12 cellular contexts compared by ENCODE assay signal in genomic region chr17:39635614-39636176, GRCh38. TPM values are rescaled to one million over a fixed set of nuclear protein-coding genes. Genes with fewer than 3 reads are reported as not detected.
DNase-seq lines count a peak whose midpoint lies in the region; ATAC-seq, FAIRE-seq and TF ChIP-seq lines count a peak whose summit lies in the region.
"Had no signal": no experiment of that assay in that cellular context is flagged by ENCODE, and none has a peak within 500 bp of the region (broad histone marks: within the 10 kb centered on the region; RNA-seq: fewer than 3 reads in every experiment).

No MANE protein-coding gene starts in this region.

- TF ChIP-seq EP300 in K562 (IDR thresholded peaks at IDR 0.05; ENCODE audit: low read length): no peak

- H3K4me3 Mint-ChIP-seq in CD8-positive, alpha-beta memory T cell: peak overlapping the region; percentile 29 to 96 (median 93)
- peak overlapping the region; percentile 6 for H3K4me3 Mint-ChIP-seq in osteocyte (ENCODE audit: unreplicated experiment)

- no peak for TF ChIP-seq RAD21 in K562 (CRISPR knock-in tag; conservative IDR thresholded peaks at IDR 0.05 in 1 of 2, IDR thresholded peaks at IDR 0.05 in 1 of 2)

- H3K9me3 Mint-ChIP-seq in CD8-positive, alpha-beta memory T cell: no peaks in the 10 kb centered on the region
- H3K9me3 Mint-ChIP-seq in osteocyte (ENCODE audit: unreplicated experiment): no peaks in the 10 kb centered on the region

- peak; percentile 14; the same call in 1 of the 3 replicates for ATAC-seq in K562

- no peak overlapping the region for H3K4me3 ChIP-seq in CD8-positive, alpha-beta memory T cell (ENCODE audit: low read length)
- no peak overlapping the region for H3K4me3 ChIP-seq in K562
- peak overlapping the region in 1 of 8 donors; percentile 76 for H3K4me3 ChIP-seq in spleen

- POLR2A ChIA-PET in CD8-positive, alpha-beta memory T cell (lab: Charles Lee): no interaction called here
- POLR2A ChIA-PET in K562 (lab: Yijun Ruan, JAX): interaction anchor here (0.6 to 1.0 kb wide), 2 partner anchors 8 to 50 kb away, joined by 3 read pairs; no protein-coding TSS in a partner anchor

- H3K9me1 ChIP-seq in K562 (ENCODE audit: control insufficient read depth, insufficient read depth, low read length): no peaks in the 10 kb centered on the region

- TF ChIP-seq POLR2A in K562 (conservative IDR thresholded peaks at IDR 0.05): no peak
- no peak for TF ChIP-seq POLR2A in spleen (IDR thresholded peaks at IDR 0.05)

- peaks cover 0 to 15% (median 0%) of the 10 kb centered on the region in 3 donors for H3K36me3 Mint-ChIP-seq in CD8-positive, alpha-beta memory T cell
- H3K36me3 Mint-ChIP-seq in osteocyte (ENCODE audit: unreplicated experiment): no peaks in the 10 kb centered on the region

- peaks cover 3 to 17% of the 10 kb centered on the region in 2 donors for H3K27me3 Mint-ChIP-seq in CD8-positive, alpha-beta memory T cell
- peaks cover 12% of the 10 kb centered on the region for H3K27me3 Mint-ChIP-seq in osteocyte (ENCODE audit: unreplicated experiment)

- intact Hi-C loops in K562 (cut with micrococcal nuclease) (no loop called here), spleen (cut with DNase I; ENCODE audit: low total_unique reads) (no loop called here)

- H3K36me3 ChIP-seq in CD8-positive, alpha-beta memory T cell (ENCODE audit: insufficient read depth, low read length): no peaks in the 10 kb centered on the region
- H3K36me3 ChIP-seq in KOPT-K1 (ENCODE audit: insufficient read depth, low read length): peaks cover 10% of the 10 kb centered on the region; the same call in 1 of the 2 replicates
- peaks cover 11% of the 10 kb centered on the region; the same call in 2 of the 3 replicates for H3K36me3 ChIP-seq in K562 (ENCODE audit: control insufficient read depth, insufficient read depth, low read length)
- peaks cover 0 to 4% (median 0%) of the 10 kb centered on the region in 6 donors for H3K36me3 ChIP-seq in spleen

- H4K20me1 ChIP-seq in K562 (replicated peaks; ENCODE audit: control insufficient read depth, insufficient read depth, low read length): peaks cover 2% of the 10 kb centered on the region; the same call in 1 of the 2 replicates

- peak overlapping the region in 1 of 2 experiments; percentile 96; a peak in 2 of 4 replicates for H3K9ac ChIP-seq in K562 (ENCODE audit: insufficient read depth in 1 of 2, low read depth in 2 of 2, low read length in 2 of 2)

- peak overlapping the region; percentile 65 for H2AFZ ChIP-seq in K562 (ENCODE audit: low read depth, low read length)

- no TSS peak for BruUV-seq in K562 (replicated peaks; lab: Mats Ljungman, UMichigan)

- peaks cover 41% of the 10 kb centered on the region for H3K4me1 ChIP-seq in CD8-positive, alpha-beta memory T cell (ENCODE audit: insufficient read depth, low read length)
- H3K4me1 ChIP-seq in K562 (replicated peaks in 1 of 2; ENCODE audit: control insufficient read depth in 2 of 2, insufficient read depth in 2 of 2, low read length in 2 of 2) (peaks cover 44 to 46% of the 10 kb centered on the region in 2 experiments), spleen (peaks cover 39 to 68% (median 59%) of the 10 kb centered on the region in 6 donors)

- no peak overlapping the region for H3K27ac ChIP-seq in CD8-positive, alpha-beta memory T cell (ENCODE audit: low read depth, low read length)
- H3K27ac ChIP-seq in KOPT-K1 (ENCODE audit: low read depth, low read length, poor library complexity, severe bottlenecking): peak overlapping the region; percentile 82
- no peak overlapping the region; the same call in 2 of the 3 replicates for H3K27ac ChIP-seq in K562 (ENCODE audit: extremely low read depth, low read depth, low read length)
- H3K27ac ChIP-seq in spleen: peak overlapping the region in 4 of 8 donors; percentile 91 to 97 (median 94)

- FAIRE-seq in K562 (lab: Jason Lieb, UNC): no peak
- FAIRE-seq: small intestine had no signal

- in situ Hi-C loops in K562 (cut with MboI): no loop called here

- peaks cover 46 to 60% (median 48%) of the 10 kb centered on the region in 3 donors for H3K4me1 Mint-ChIP-seq in CD8-positive, alpha-beta memory T cell
- H3K4me1 Mint-ChIP-seq in osteocyte (ENCODE audit: unreplicated experiment): peaks cover 33% of the 10 kb centered on the region

- no peak for DNase-seq in CD8-positive, alpha-beta memory T cell
- DNase-seq in K562 (ENCODE audit: extremely low read depth in 1 of 4, low spot score in 3 of 4) (peak; percentile 46 to 57 (median 48)), osteocyte (ENCODE audit: extremely low spot score, unreplicated experiment) (no peak), spleen (no peak), COLO668 (lab: John Stamatoyannopoulos, UW; ENCODE audit: unreplicated experiment) (no peak), NCI-H2196 treated with DMSO at 0.1 percent for 48 hours (lab: John Stamatoyannopoulos, UW; ENCODE audit: unreplicated experiment) (no peak)
- DNase-seq: activated CD8-positive, alpha-beta memory T cell treated with anti-CD3 and anti-CD28 coated beads for 24 hours; hippocampal formation; mammary epithelial cell; small intestine had no signal

- H3K9me3 ChIP-seq in CD8-positive, alpha-beta memory T cell (ENCODE audit: low read length): no peaks in the 10 kb centered on the region
- H3K9me3 ChIP-seq in KOPT-K1 (ENCODE audit: insufficient read depth, low read length, poor library complexity, severe bottlenecking): no peaks in the 10 kb centered on the region
- H3K9me3 ChIP-seq in K562 (replicated peaks; ENCODE audit: control insufficient read depth, insufficient read depth, low read depth, low read length): no peaks in the 10 kb centered on the region
- H3K9me3 ChIP-seq in spleen: no peaks in the 10 kb centered on the region

- H3K4me2 ChIP-seq in K562 (ENCODE audit: insufficient read depth, low read length): peak overlapping the region; percentile 6; the same call in 1 of the 2 replicates

- peak overlapping the region; percentile 77 to 98 (median 93) for H3K27ac Mint-ChIP-seq in CD8-positive, alpha-beta memory T cell
- no peak overlapping the region for H3K27ac Mint-ChIP-seq in osteocyte (ENCODE audit: unreplicated experiment)

- H3K27me3 ChIP-seq in CD8-positive, alpha-beta memory T cell (ENCODE audit: insufficient read depth, low read length, poor library complexity, severe bottlenecking): no peaks in the 10 kb centered on the region
- no peaks in the 10 kb centered on the region for H3K27me3 ChIP-seq in K562 (ENCODE audit: control insufficient read depth in 2 of 2, insufficient read depth in 2 of 2, low read length in 2 of 2)
- H3K27me3 ChIP-seq in spleen (replicated peaks in 1 of 7): peaks cover 0 to 20% (median 0%) of the 10 kb centered on the region in 7 donors

- H3K79me2 ChIP-seq in K562 (ENCODE audit: control insufficient read depth, insufficient read depth, low read length): peaks cover 36% of the 10 kb centered on the region

- no peak for TF ChIP-seq CTCF in K562 (IDR thresholded peaks at IDR 0.05 in 2 of 3, conservative IDR thresholded peaks at IDR 0.05 in 1 of 3; ENCODE audit: insufficient read depth in 2 of 3, low read depth in 1 of 3, low read length in 3 of 3)
- no peak for TF ChIP-seq CTCF in osteocyte (IDR thresholded peaks at IDR 0.05)
- no peak for TF ChIP-seq CTCF in spleen (IDR thresholded peaks at IDR 0.05 in 8 of 11, conservative IDR thresholded peaks at IDR 0.05 in 3 of 11)

- CTCF ChIA-PET in CD8-positive, alpha-beta memory T cell (lab: Charles Lee): interaction anchor here (0.7 to 10.7 kb wide), 4 partner anchors 13 to 226 kb away, joined by 3 to 161 read pairs (median 16); partner anchors contain the start of genes PNMT and PPP1R1B
- CTCF ChIA-PET in K562 (lab: Yijun Ruan, JAX; ENCODE audit: low intra/inter-chr PET ratio): interaction anchor here (2.0 kb wide), 1 partner anchor 14 kb away, joined by 12 read pairs; no protein-coding TSS in a partner anchor

- 66% methylated on average over 8 of the region's 8 CpGs for WGBS in K562 (ENCODE audit: insufficient coverage, low coverage, missing lambda C conversion rate)
- WGBS in spleen, 5 donors: 82 to 93% (median 85%) methylated on average over 4 to 8 of the region's 8 CpGs

RNA-seq across cellular contexts. Expression of gene STARD3, which starts 1.2 kb away (rescaled TPM):
- total RNA-seq in CD8-positive, alpha-beta memory T cell: 10 to 100 TPM; 71.4 to 74.1 TPM
- polyA plus RNA-seq in CD8-positive, alpha-beta memory T cell: 44.5 TPM
- total RNA-seq in K562 (2011; cell fraction: chromatin; rRNA removed; ENCODE audit: low replicate concordance): 89.9 and 212 TPM in 2 replicates
- 162 and 190 TPM in 2 replicates for total RNA-seq in K562 (2011; cell fraction: nucleolus; rRNA removed)
- total RNA-seq in K562 (2011; cell fraction: nucleoplasm; rRNA removed): 132 TPM in 2 replicates
- total RNA-seq in K562 (2014; rRNA removed) (41.1 and 46.0 TPM in 2 replicates), K562 (2014; rRNA removed; fragmentation: Illumina TruSeq; extraction: Trizol) (18.6 and 22.0 TPM in 2 replicates), K562 (2015; rRNA removed; fragmentation: Illumina TruSeq; extraction: Trizol) (31.6 and 32.1 TPM in 2 replicates), K562 (2021) (60.2 and 69.3 TPM in 2 replicates), osteocyte (55.5 and 68.9 TPM in 2 replicates), spleen (100 to 1,000 TPM in 3 of 7 donors, 10 to 100 TPM in 4; 73.9 to 166 (median 98.7) TPM)
- polyA plus RNA-seq in K562 (2011; rRNA removed) (64.4 and 64.9 TPM in 2 replicates), K562 (2014; fragmentation: Illumina TruSeq; extraction: Trizol) (51.1 and 62.4 TPM in 2 replicates), K562 (2014; fragmentation: Nextera tagmentation; extraction: Ambion mirVana) (1 to 10 TPM in 1 of 2 experiments, under 1 TPM in 1; 0.63 to 1.9 TPM), K562 (2014; rRNA removed) (79.9 and 87.0 TPM in 2 replicates), spleen (100 to 1,000 TPM in 2 of 3 donors, 10 to 100 TPM in 1; 59.5 to 119 (median 102) TPM)
- 45.8 and 114 TPM in 2 replicates for polyA plus RNA-seq in K562 (2011; cell fraction: cytosol; rRNA removed)
- polyA plus RNA-seq in K562 (2011; cell fraction: nucleus; rRNA removed): 254 and 418 TPM in 2 replicates
- polyA plus RNA-seq in K562 (2012): 58.5 and 83.7 TPM in 2 replicates
- 27.4 and 54.1 TPM in 2 replicates for polyA minus RNA-seq in K562 (2011; rRNA and poly(A)+ RNA removed)
- polyA minus RNA-seq in K562 (2011; cell fraction: cytosol; rRNA and poly(A)+ RNA removed): 25.1 and 39.6 TPM in 2 replicates
- polyA minus RNA-seq in K562 (2011; cell fraction: nucleus; rRNA and poly(A)+ RNA removed): 62.2 and 85.6 TPM in 2 replicates

RNA-seq across cellular contexts. Expression of gene PPP1R1B, which starts 8.9 kb away (rescaled TPM):
- not detected for total RNA-seq in CD8-positive, alpha-beta memory T cell
- not detected for polyA plus RNA-seq in CD8-positive, alpha-beta memory T cell
- total RNA-seq in K562 (2011; cell fraction: chromatin; rRNA removed; ENCODE audit: low replicate concordance): not detected in 2 replicates
- total RNA-seq in K562 (2011; cell fraction: nucleolus; rRNA removed): not detected in 2 replicates
- not detected in 2 replicates for total RNA-seq in K562 (2011; cell fraction: nucleoplasm; rRNA removed)
- not detected in 2 replicates for total RNA-seq in K562 (2014; rRNA removed)
- 0.07 TPM in 1 of 2 replicates, not detected in the other for total RNA-seq in K562 (2014; rRNA removed; fragmentation: Illumina TruSeq; extraction: Trizol)
- not detected in 2 replicates for total RNA-seq in K562 (2015; rRNA removed; fragmentation: Illumina TruSeq; extraction: Trizol)
- total RNA-seq in K562 (2021): 0.18 TPM in 1 of 2 replicates, not detected in the other
- 0.10 TPM in 1 of 2 replicates, not detected in the other for polyA plus RNA-seq in K562 (2011; rRNA removed)
- 0.15 TPM in 1 of 2 replicates, not detected in the other for polyA plus RNA-seq in K562 (2011; cell fraction: cytosol; rRNA removed)
- 0.07 TPM in 1 of 2 replicates, not detected in the other for polyA plus RNA-seq in K562 (2011; cell fraction: nucleus; rRNA removed)
- 0.06 and 0.14 TPM in 2 replicates for polyA plus RNA-seq in K562 (2012)
- 0.10 TPM in 1 of 2 replicates, not detected in the other for polyA plus RNA-seq in K562 (2014; fragmentation: Illumina TruSeq; extraction: Trizol)
- polyA plus RNA-seq in K562 (2014; fragmentation: Nextera tagmentation; extraction: Ambion mirVana): under 1 TPM in 1 of 2 experiments, not detected in 1; 0.07 TPM
- polyA plus RNA-seq in K562 (2014; rRNA removed): not detected in 2 replicates
- polyA minus RNA-seq in K562 (2011; rRNA and poly(A)+ RNA removed): not detected in 2 replicates
- not detected in 2 replicates for polyA minus RNA-seq in K562 (2011; cell fraction: cytosol; rRNA and poly(A)+ RNA removed)
- polyA minus RNA-seq in K562 (2011; cell fraction: nucleus; rRNA and poly(A)+ RNA removed): not detected in 2 replicates
- 4.5 and 6.0 TPM in 2 replicates for total RNA-seq in osteocyte
- total RNA-seq in spleen: not detected
- polyA plus RNA-seq in spleen: under 1 TPM in 2 of 3 donors, not detected in 1; 0.06 to 0.26 TPM

RNA-seq across cellular contexts. Expression of gene NEUROD2, which starts 28.0 kb away (rescaled TPM):
- not detected for total RNA-seq in CD8-positive, alpha-beta memory T cell
- polyA plus RNA-seq in CD8-positive, alpha-beta memory T cell: not detected
- total RNA-seq in K562 (2011; cell fraction: chromatin; rRNA removed; ENCODE audit: low replicate concordance): not detected in 2 replicates
- total RNA-seq in K562 (2011; cell fraction: nucleolus; rRNA removed): not detected in 2 replicates
- not detected in 2 replicates for total RNA-seq in K562 (2011; cell fraction: nucleoplasm; rRNA removed)
- total RNA-seq in K562 (2014; rRNA removed): not detected in 2 replicates
- total RNA-seq in K562 (2014; rRNA removed; fragmentation: Illumina TruSeq; extraction: Trizol): not detected in 2 replicates
- total RNA-seq in K562 (2015; rRNA removed; fragmentation: Illumina TruSeq; extraction: Trizol): not detected in 2 replicates
- total RNA-seq in K562 (2021): not detected in 2 replicates
- polyA plus RNA-seq in K562 (2011; rRNA removed): not detected in 2 replicates
- not detected in 2 replicates for polyA plus RNA-seq in K562 (2011; cell fraction: cytosol; rRNA removed)
- not detected in 2 replicates for polyA plus RNA-seq in K562 (2011; cell fraction: nucleus; rRNA removed)
- 0.01 TPM in 1 of 2 replicates, not detected in the other for polyA plus RNA-seq in K562 (2012)
- not detected in 2 replicates for polyA plus RNA-seq in K562 (2014; fragmentation: Illumina TruSeq; extraction: Trizol)
- polyA plus RNA-seq in K562 (2014; fragmentation: Nextera tagmentation; extraction: Ambion mirVana): not detected
- not detected in 2 replicates for polyA plus RNA-seq in K562 (2014; rRNA removed)
- polyA minus RNA-seq in K562 (2011; rRNA and poly(A)+ RNA removed): not detected in 2 replicates
- not detected in 2 replicates for polyA minus RNA-seq in K562 (2011; cell fraction: cytosol; rRNA and poly(A)+ RNA removed)
- not detected in 2 replicates for polyA minus RNA-seq in K562 (2011; cell fraction: nucleus; rRNA and poly(A)+ RNA removed)
- not detected in 2 replicates for total RNA-seq in osteocyte
- total RNA-seq in spleen: not detected
- polyA plus RNA-seq in spleen: under 1 TPM in 2 of 3 donors, not detected in 1; under 0.01 to 0.03 TPM
- total RNA-seq: mammary epithelial cell, NCI-H460 had no signal
- polyA plus RNA-seq: mammary epithelial cell had no signal

RNA-seq across cellular contexts. Expression of gene TCAP, which starts 29.5 kb away (rescaled TPM):
- 1 to 10 TPM in 1 of 2 experiments, under 1 TPM in 1; 0.97 to 1.6 TPM for total RNA-seq in CD8-positive, alpha-beta memory T cell
- polyA plus RNA-seq in CD8-positive, alpha-beta memory T cell: not detected
- 3.6 and 11.8 TPM in 2 replicates for total RNA-seq in K562 (2011; cell fraction: chromatin; rRNA removed; ENCODE audit: low replicate concordance)
- total RNA-seq in K562 (2011; cell fraction: nucleolus; rRNA removed): 6.8 and 7.2 TPM in 2 replicates
- 5.1 and 6.0 TPM in 2 replicates for total RNA-seq in K562 (2011; cell fraction: nucleoplasm; rRNA removed)
- total RNA-seq in K562 (2014; rRNA removed): 0.82 and 1.2 TPM in 2 replicates
- total RNA-seq in K562 (2014; rRNA removed; fragmentation: Illumina TruSeq; extraction: Trizol): 0.29 and 0.33 TPM in 2 replicates
- total RNA-seq in K562 (2015; rRNA removed; fragmentation: Illumina TruSeq; extraction: Trizol): 0.98 and 1.4 TPM in 2 replicates
- 1.1 and 1.4 TPM in 2 replicates for total RNA-seq in K562 (2021)
- 0.58 and 0.67 TPM in 2 replicates for polyA plus RNA-seq in K562 (2011; rRNA removed)
- polyA plus RNA-seq in K562 (2011; cell fraction: cytosol; rRNA removed): 0.34 and 0.92 TPM in 2 replicates
- polyA plus RNA-seq in K562 (2011; cell fraction: nucleus; rRNA removed): 3.7 and 7.7 TPM in 2 replicates
- 1.4 and 3.2 TPM in 2 replicates for polyA plus RNA-seq in K562 (2012)
- 0.65 and 0.73 TPM in 2 replicates for polyA plus RNA-seq in K562 (2014; fragmentation: Illumina TruSeq; extraction: Trizol)
- not detected for polyA plus RNA-seq in K562 (2014; fragmentation: Nextera tagmentation; extraction: Ambion mirVana)
- polyA plus RNA-seq in K562 (2014; rRNA removed): 0.86 and 1.4 TPM in 2 replicates
- 0.33 and 0.53 TPM in 2 replicates for polyA minus RNA-seq in K562 (2011; rRNA and poly(A)+ RNA removed)
- polyA minus RNA-seq in K562 (2011; cell fraction: cytosol; rRNA and poly(A)+ RNA removed): not detected in 2 replicates
- polyA minus RNA-seq in K562 (2011; cell fraction: nucleus; rRNA and poly(A)+ RNA removed): 1.6 and 2.2 TPM in 2 replicates
- total RNA-seq in osteocyte: 0.94 and 1.3 TPM in 2 replicates
- 1 to 10 TPM; 1.5 to 3.1 (median 2.2) TPM for total RNA-seq in spleen
- polyA plus RNA-seq in spleen: 1 to 10 TPM; 1.6 to 3.2 (median 2.0) TPM

RNA-seq across cellular contexts. Expression of gene PNMT, which starts 32.6 kb away (rescaled TPM):
- not detected for total RNA-seq in CD8-positive, alpha-beta memory T cell
- 0.39 TPM for polyA plus RNA-seq in CD8-positive, alpha-beta memory T cell
- 0.81 and 8.9 TPM in 2 replicates for total RNA-seq in K562 (2011; cell fraction: chromatin; rRNA removed; ENCODE audit: low replicate concordance)
- total RNA-seq in K562 (2011; cell fraction: nucleolus; rRNA removed): 7.3 and 7.9 TPM in 2 replicates
- total RNA-seq in K562 (2011; cell fraction: nucleoplasm; rRNA removed): 6.0 and 8.4 TPM in 2 replicates
- total RNA-seq in K562 (2014; rRNA removed): 15.8 and 18.1 TPM in 2 replicates
- 2.0 and 3.0 TPM in 2 replicates for total RNA-seq in K562 (2014; rRNA removed; fragmentation: Illumina TruSeq; extraction: Trizol)
- 9.0 and 9.6 TPM in 2 replicates for total RNA-seq in K562 (2015; rRNA removed; fragmentation: Illumina TruSeq; extraction: Trizol)
- total RNA-seq in K562 (2021): 17.2 and 17.4 TPM in 2 replicates
- polyA plus RNA-seq in K562 (2011; rRNA removed): 3.3 and 5.8 TPM in 2 replicates
- polyA plus RNA-seq in K562 (2011; cell fraction: cytosol; rRNA removed): 3.3 and 24.0 TPM in 2 replicates
- polyA plus RNA-seq in K562 (2011; cell fraction: nucleus; rRNA removed): 8.7 and 33.8 TPM in 2 replicates
- 23.3 and 34.1 TPM in 2 replicates for polyA plus RNA-seq in K562 (2012)
- 3.1 and 9.3 TPM in 2 replicates for polyA plus RNA-seq in K562 (2014; fragmentation: Illumina TruSeq; extraction: Trizol)
- polyA plus RNA-seq in K562 (2014; fragmentation: Nextera tagmentation; extraction: Ambion mirVana): 1 to 10 TPM in 1 of 2 experiments, under 1 TPM in 1; 0.55 to 1.5 TPM
- polyA plus RNA-seq in K562 (2014; rRNA removed): 17.8 and 20.0 TPM in 2 replicates
- polyA minus RNA-seq in K562 (2011; rRNA and poly(A)+ RNA removed): 0.21 and 1.8 TPM in 2 replicates
- polyA minus RNA-seq in K562 (2011; cell fraction: cytosol; rRNA and poly(A)+ RNA removed): 1.5 and 6.7 TPM in 2 replicates
- polyA minus RNA-seq in K562 (2011; cell fraction: nucleus; rRNA and poly(A)+ RNA removed): 1.00 and 1.8 TPM in 2 replicates
- 1.9 and 2.4 TPM in 2 replicates for total RNA-seq in osteocyte
- total RNA-seq in spleen: 1 to 10 TPM in 1 of 7 donors, under 1 TPM in 2, not detected in 4; 0.47 to 2.4 (median 0.51) TPM
- polyA plus RNA-seq in spleen: under 1 TPM; 0.28 to 0.93 (median 0.80) TPM
- total RNA-seq: mammary epithelial cell, NCI-H460 had no signal
- polyA plus RNA-seq: mammary epithelial cell had no signal

Comparison
In these comparisons a context has a peak if more than half of its experiments do, and no peak if none do; other contexts are left out.
1. DNase-seq: peak in K562 (4 of 4); none in CD8-positive, alpha-beta memory T cell (0 of 5), osteocyte (single experiment), spleen (single experiment), COLO668 (single experiment) and NCI-H2196 treated with DMSO at 0.1 percent for 48 hours (single experiment).